In the genomic region with DNA sequence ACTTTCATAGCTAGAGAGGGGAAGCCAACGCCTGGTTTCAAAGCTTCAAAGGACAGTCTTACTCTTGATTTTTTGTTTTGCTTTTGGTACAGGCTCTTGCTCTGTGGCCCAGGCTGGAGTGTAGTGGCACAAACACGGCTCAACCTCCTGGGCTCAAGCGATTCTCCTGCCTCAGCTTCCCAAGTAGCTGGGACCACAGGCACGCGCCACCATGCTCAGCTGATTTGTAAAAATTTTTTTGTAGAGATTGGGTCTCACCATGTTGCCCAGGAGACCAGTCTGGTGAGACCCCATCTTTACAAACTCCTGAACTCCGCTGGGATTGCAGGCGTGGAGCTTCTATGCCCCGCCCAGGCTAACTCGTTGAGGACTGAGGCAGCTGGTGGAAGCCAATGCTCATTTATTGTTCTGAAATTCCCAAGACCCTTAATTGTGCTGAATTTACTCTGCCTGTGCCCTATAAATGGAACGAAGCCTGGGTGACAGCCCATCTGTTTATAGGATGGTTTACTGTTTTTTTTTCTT, we compare ENCODE assay signal across 21 cellular contexts. TPM values are rescaled to one million over a fixed set of nuclear protein-coding genes. Genes with fewer than 3 reads are reported as not detected.
A peak's percentile ranks its signal among the peaks of the same experiment; 100 is the strongest.
DNase-seq lines count a peak whose midpoint lies in the region; TF ChIP-seq lines count a peak whose summit lies in the region.
"Had no signal": no experiment of that assay in that cellular context is flagged by ENCODE, and none has a peak within 500 bp of the region (broad histone marks: within the 10 kb centered on the region; RNA-seq: fewer than 3 reads in every experiment).

No MANE protein-coding gene starts in this region.

- peaks cover 3% of the 10 kb centered on the region for H3K79me2 ChIP-seq in mesendoderm (ENCODE audit: control insufficient read depth, insufficient read depth, low read length)

- H3K23ac ChIP-seq in mesendoderm (ENCODE audit: low read length) = no peak overlapping the region

- H3K56ac ChIP-seq in mesendoderm (ENCODE audit: low read length) = no peak overlapping the region

- H3K27me3 ChIP-seq in spleen (replicated peaks in 1 of 7) = no peaks in the 10 kb centered on the region
- H3K27me3 ChIP-seq in mesendoderm (ENCODE audit: insufficient read depth, low read length, poor library complexity) = no peaks in the 10 kb centered on the region
- H3K27me3 ChIP-seq: BLaER1 treated with 17β-estradiol and CSF1 and Interleukin-3, amounts not matched to agents 10 nM and 100 nM; pancreas; right atrium auricular region; stomach had no signal

- CTCF ChIA-PET in activated naive CD4-positive, alpha-beta T cell treated with anti-CD3 and anti-CD28 coated beads for 36 hours (lab: Charles Lee) = interaction anchor here (0.6 to 2.8 kb wide), 3 partner anchors 64 to 147 kb away, joined by 3 to 9 read pairs (median 3); no protein-coding TSS in a partner anchor
- CTCF ChIA-PET in Calu3 (lab: Charles Lee) = no interaction called here

- H3K9me3 Mint-ChIP-seq in activated naive CD4-positive, alpha-beta T cell treated with anti-CD3 and anti-CD28 coated beads for 36 hours = no peaks in the 10 kb centered on the region
- H3K9me3 Mint-ChIP-seq in Calu3 (ENCODE audit: low read depth, unreplicated experiment) (no peaks in the 10 kb centered on the region), chondrocyte (ENCODE audit: low read depth) (no peaks in the 10 kb centered on the region)
- H3K9me3 Mint-ChIP-seq: activated T-helper 1 cell treated with anti-CD3 and anti-CD28 coated beads, Interleukin-12 subunit alpha, Interleukin-12 subunit beta, Interleukin-2, Interleukin-4 antibody, amounts not matched to agents 30 ng/mL and 10 ng/mL and 1 ng/mL, durations not matched to agents 14 hours and 24 hours and 36 hours; memory B cell; type B pancreatic cell had no signal

- no peak overlapping the region for H3K9ac ChIP-seq in mesendoderm (ENCODE audit: low read length)
- H3K9ac ChIP-seq: BLaER1 treated with 17β-estradiol and CSF1 and Interleukin-3, amounts not matched to agents 10 nM and 100 nM had no signal

- H3K27me3 Mint-ChIP-seq in activated naive CD4-positive, alpha-beta T cell treated with anti-CD3 and anti-CD28 coated beads for 36 hours (ENCODE audit: low read depth) = no peaks in the 10 kb centered on the region
- H3K27me3 Mint-ChIP-seq in Calu3 (ENCODE audit: unreplicated experiment) = no peaks in the 10 kb centered on the region
- H3K27me3 Mint-ChIP-seq in chondrocyte (ENCODE audit: low read depth) = no peaks in the 10 kb centered on the region
- H3K27me3 Mint-ChIP-seq: memory B cell; naive thymus-derived CD4-positive, alpha-beta T cell; type B pancreatic cell had no signal

- BruUV-seq in Calu3 (replicated peaks; lab: Mats Ljungman, UMichigan) = no TSS peak

- no peaks in the 10 kb centered on the region for H3K9me3 ChIP-seq in spleen
- H3K9me3 ChIP-seq: pancreas, right atrium auricular region, stomach had no signal

- H3K4me3 Mint-ChIP-seq in activated naive CD4-positive, alpha-beta T cell treated with anti-CD3 and anti-CD28 coated beads for 36 hours = no peak overlapping the region
- H3K4me3 Mint-ChIP-seq in Calu3 (ENCODE audit: low read depth, unreplicated experiment) (no peak overlapping the region), chondrocyte (ENCODE audit: unreplicated experiment) (no peak overlapping the region)
- H3K4me3 Mint-ChIP-seq: activated T-helper 1 cell treated with anti-CD3 and anti-CD28 coated beads, Interleukin-12 subunit alpha, Interleukin-12 subunit beta, Interleukin-2, Interleukin-4 antibody, amounts not matched to agents 30 ng/mL and 10 ng/mL and 1 ng/mL, durations not matched to agents 14 hours and 24 hours and 36 hours; memory B cell; naive thymus-derived CD4-positive, alpha-beta T cell; type B pancreatic cell had no signal

- peaks cover 6 to 73% (median 56%) of the 10 kb centered on the region in 6 donors for H3K4me1 ChIP-seq in spleen
- H3K4me1 ChIP-seq in mesendoderm (ENCODE audit: control insufficient read depth, low read depth, low read length) = no peaks in the 10 kb centered on the region

- no peak overlapping the region for H2BK5ac ChIP-seq in mesendoderm (ENCODE audit: low read length)

- H3K4me2 ChIP-seq in mesendoderm (ENCODE audit: low read length) = no peak overlapping the region

- no peak overlapping the region for H4K8ac ChIP-seq in mesendoderm (ENCODE audit: low read depth, low read length)

- 92 to 96% (median 94%) methylated on average over 10 of the region's 10 CpGs for WGBS in spleen, 5 donors
- no CpG with 5 or more reads among the region's 10 CpGs for WGBS in mesendoderm (ENCODE audit: extremely low coverage, insufficient coverage, low lambda C conversion rate)

- H3K79me1 ChIP-seq in mesendoderm (ENCODE audit: low read length) = peaks cover 6% of the 10 kb centered on the region

- no peak overlapping the region for H3K4ac ChIP-seq in mesendoderm (ENCODE audit: low read depth, low read length)

- H3K36me3 ChIP-seq in spleen = peaks cover 0 to 77% (median 40%) of the 10 kb centered on the region in 6 donors
- peaks cover 8% of the 10 kb centered on the region for H3K36me3 ChIP-seq in mesendoderm (ENCODE audit: control insufficient read depth, insufficient read depth, low read length)

- H3K4me1 Mint-ChIP-seq in activated naive CD4-positive, alpha-beta T cell treated with anti-CD3 and anti-CD28 coated beads for 36 hours (ENCODE audit: low read depth) = peaks cover 47% of the 10 kb centered on the region
- H3K4me1 Mint-ChIP-seq in Calu3 (ENCODE audit: low read depth, unreplicated experiment) (peaks cover 22% of the 10 kb centered on the region), chondrocyte (ENCODE audit: low read depth) (peaks cover 11% of the 10 kb centered on the region)

- H2BK15ac ChIP-seq in mesendoderm (replicated peaks; ENCODE audit: low read depth) = no peak overlapping the region

- peak overlapping the region; percentile 61 for H3K27ac Mint-ChIP-seq in activated naive CD4-positive, alpha-beta T cell treated with anti-CD3 and anti-CD28 coated beads for 36 hours
- peak overlapping the region; percentile 3 for H3K27ac Mint-ChIP-seq in Calu3 (ENCODE audit: unreplicated experiment)
- H3K27ac Mint-ChIP-seq in chondrocyte (ENCODE audit: unreplicated experiment) = no peak overlapping the region
- H3K27ac Mint-ChIP-seq: type B pancreatic cell had no signal

- H3K36me3 Mint-ChIP-seq in activated naive CD4-positive, alpha-beta T cell treated with anti-CD3 and anti-CD28 coated beads for 36 hours (ENCODE audit: low read depth) = peaks cover 52% of the 10 kb centered on the region
- H3K36me3 Mint-ChIP-seq in Calu3 (ENCODE audit: insufficient read depth, unreplicated experiment) (peaks cover 78% of the 10 kb centered on the region), chondrocyte (ENCODE audit: low read depth) (peaks cover 20% of the 10 kb centered on the region)

- H3K18ac ChIP-seq in mesendoderm (ENCODE audit: low read length) = no peak overlapping the region

- TF ChIP-seq CTCF in Calu3 (IDR thresholded peaks at IDR 0.05; ENCODE audit: unreplicated experiment) (no peak), chondrocyte (IDR thresholded peaks at IDR 0.05) (no peak), spleen (IDR thresholded peaks at IDR 0.05 in 8 of 11, conservative IDR thresholded peaks at IDR 0.05 in 3 of 11) (no peak)

- H4K5ac ChIP-seq in mesendoderm (ENCODE audit: low read length) = no peak overlapping the region

- no peak overlapping the region for H2AK5ac ChIP-seq in mesendoderm (ENCODE audit: low read length)

- intact Hi-C loops in activated naive CD4-positive, alpha-beta T cell treated with anti-CD3 and anti-CD28 coated beads for 36 hours (cut with micrococcal nuclease) = loop anchor here (10.0 kb wide), 1 partner anchor 403 kb away; no protein-coding TSS in a partner anchor
- intact Hi-C loops in Calu3 (cut with micrococcal nuclease; ENCODE audit: unreplicated experiment) (no loop called here), spleen (cut with DNase I; ENCODE audit: low total_unique reads) (no loop called here)

- no peak for DNase-seq in activated naive CD4-positive, alpha-beta T cell treated with anti-CD3 and anti-CD28 coated beads for 36 hours
- no peak for DNase-seq in activated naive CD4-positive, alpha-beta T cell treated with anti-CD3 and anti-CD28 coated beads, Interleukin-2, amount 50 U/mL, for 16 hours
- DNase-seq in Calu3 (no peak), chondrocyte (ENCODE audit: low spot score) (peak; percentile 49), spleen (peak; percentile 42), mesendoderm (no peak), NCI-H187 (lab: John Stamatoyannopoulos, UW) (no peak)
- DNase-seq in central memory CD4-positive, alpha-beta T cell = no peak
- DNase-seq: ACHN; amygdala; HCEC 1CT; naive thymus-derived CD4-positive, alpha-beta T cell; NCI-H1417 treated with DMSO at 0.1 percent for 48 hours; NCI-H526 treated with DMSO at 0.1 percent for 48 hours; stomach had no signal

- H3K27ac ChIP-seq in spleen (peak overlapping the region in 1 of 8 donors; percentile 17), mesendoderm (ENCODE audit: low read depth, low read length) (no peak overlapping the region)
- H3K27ac ChIP-seq: pancreas, right atrium auricular region, stomach had no signal

- no peak overlapping the region for H2BK120ac ChIP-seq in mesendoderm (ENCODE audit: low read depth, low read length)

- no peak overlapping the region for H3K4me3 ChIP-seq in spleen
- no peak overlapping the region for H3K4me3 ChIP-seq in mesendoderm (ENCODE audit: low read length)
- H3K4me3 ChIP-seq: BLaER1 treated with 17β-estradiol and CSF1 and Interleukin-3, amounts not matched to agents 10 nM and 100 nM; pancreas; right atrium auricular region; stomach had no signal

- TF ChIP-seq POLR2A in spleen (IDR thresholded peaks at IDR 0.05) = no peak

RNA-seq across cellular contexts. Expression of gene SRSF3, which starts 18.0 kb away (rescaled TPM):
- 100 to 1,000 TPM; 250 to 269 TPM for total RNA-seq in activated naive CD4-positive, alpha-beta T cell treated with anti-CD3 and anti-CD28 coated beads for 36 hours
- total RNA-seq in Calu3 (2022) (347 and 370 TPM in 2 replicates), chondrocyte (180 to 233 TPM (median 191 TPM) in 3 replicates), spleen (100 to 1,000 TPM in 6 of 7 donors, 10 to 100 TPM in 1; 93.8 to 271 (median 215) TPM)
- 100 to 1,000 TPM; 121 to 224 (median 173) TPM for polyA plus RNA-seq in spleen
- polyA plus RNA-seq in mesendoderm (2013, experiment 1 of 2) = 366 TPM
- polyA plus RNA-seq in mesendoderm (2013, experiment 2 of 2) = 368 TPM

Comparison
In these comparisons a context has a peak if more than half of its experiments do, and no peak if none do; other contexts are left out.
1. DNase-seq: peak in chondrocyte (single experiment) and spleen (single experiment); none in activated naive CD4-positive, alpha-beta T cell treated with anti-CD3 and anti-CD28 coated beads for 36 hours (single experiment), activated naive CD4-positive, alpha-beta T cell treated with anti-CD3 and anti-CD28 coated beads, Interleukin-2, amount 50 U/mL, for 16 hours (single experiment), Calu3 (single experiment), mesendoderm (single experiment), central memory CD4-positive, alpha-beta T cell (single experiment) and NCI-H187 (0 of 2).